8 cellular contexts compared by ENCODE assay signal in the genomic region with DNA sequence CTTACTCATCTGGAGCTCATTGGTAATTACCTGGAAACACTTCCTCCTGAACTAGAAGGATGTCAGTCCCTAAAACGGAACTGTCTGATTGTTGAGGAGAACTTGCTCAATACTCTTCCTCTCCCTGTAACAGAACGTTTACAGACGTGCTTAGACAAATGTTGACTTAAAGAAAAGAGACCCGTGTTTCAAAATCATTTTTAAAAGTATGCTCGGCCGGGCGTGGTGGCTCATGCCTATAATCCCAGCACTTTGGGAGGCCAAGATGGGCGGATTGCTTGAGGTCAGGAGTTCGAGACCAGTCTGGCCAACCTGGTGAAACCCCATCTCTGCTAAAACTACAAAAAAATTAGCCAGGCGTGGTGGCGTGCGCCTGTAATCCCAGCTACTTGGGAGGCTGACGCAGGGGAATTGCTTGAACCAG. TPM values are rescaled to one million over a fixed set of nuclear protein-coding genes. Genes with fewer than 3 reads are reported as not detected.
DNase-seq lines count a peak whose midpoint lies in the region; ATAC-seq, FAIRE-seq and TF ChIP-seq lines count a peak whose summit lies in the region.
"Not testable (repeated sequence)": the region's sequence is repeated elsewhere in the genome, so short reads cannot be mapped to it uniquely, and the experiment has no call there.

No MANE protein-coding gene starts in this region.

- H3K4me2 ChIP-seq in A549: peak overlapping the region; percentile 3; the same call in 1 of the 3 replicates

- H3K9me3 ChIP-seq in A549; naive thymus-derived CD4-positive, alpha-beta T cell (ENCODE audit: control insufficient read depth in 2 of 3, low read length in 3 of 3): not testable (repeated sequence)

- TF ChIP-seq POLR2A in A549 (IDR thresholded peaks at IDR 0.05; ENCODE audit: low read length): not testable (repeated sequence)

- not testable (repeated sequence) for H3K4me3 ChIP-seq in A549; naive thymus-derived CD4-positive, alpha-beta T cell (ENCODE audit: low read length)

- H3K36me3 ChIP-seq in naive thymus-derived CD4-positive, alpha-beta T cell (ENCODE audit: control insufficient read depth in 2 of 3, insufficient read depth in 3 of 3, low read length in 3 of 3): not testable (repeated sequence)

- H3K4me1 ChIP-seq in A549: peaks cover 13% of the 10 kb centered on the region; the same call in 2 of the 3 replicates
- H3K4me1 ChIP-seq in naive thymus-derived CD4-positive, alpha-beta T cell (ENCODE audit: control insufficient read depth in 2 of 2, insufficient read depth in 2 of 2, low read length in 2 of 2): peaks cover 0 to 19% of the 10 kb centered on the region in 2 donors

- DNase-seq in A549 (ENCODE audit: low read depth in 1 of 2, low spot score in 1 of 2) (peak in 1 of 2 experiments; percentile 39), HuH-7 (ENCODE audit: low spot score) (peak; percentile 22), NOMO-1 treated with DMSO at 0.1 percent for 48 hours (lab: John Stamatoyannopoulos, UW; ENCODE audit: unreplicated experiment) (peak; percentile 90), SKM-1 treated with dmso at 0.1 percent for 144 hours (lab: John Stamatoyannopoulos, UW; ENCODE audit: unreplicated experiment) (peak; percentile 83), iris pigment epithelial cell (ENCODE audit: low read depth) (peak; percentile 54)
- DNase-seq in activated CD4-positive, alpha-beta memory T cell treated with anti-CD3 and anti-CD28 coated beads for 36 hours; naive thymus-derived CD4-positive, alpha-beta T cell: not testable (repeated sequence)

- POLR2A ChIA-PET in A549 (lab: Yijun Ruan, JAX): not testable (repeated sequence)
- POLR2A ChIA-PET in activated CD4-positive, alpha-beta memory T cell treated with anti-CD3 and anti-CD28 coated beads for 36 hours (lab: Charles Lee): interaction anchor here (1.4 to 2.2 kb wide), 2 partner anchors 11 to 16 kb away, joined by 5 to 7 read pairs; no protein-coding TSS in a partner anchor
- POLR2A ChIA-PET in naive thymus-derived CD4-positive, alpha-beta T cell (lab: Charles Lee): interaction anchor here (0.6 to 26.1 kb wide), 4 partner anchors 8 to 171 kb away, joined by 4 to 834 read pairs (median 247); a partner anchor contains a TSS

- H3K27me3 ChIP-seq in naive thymus-derived CD4-positive, alpha-beta T cell (ENCODE audit: control insufficient read depth in 2 of 2, insufficient read depth in 2 of 2, low read length in 2 of 2): not testable (repeated sequence)

- H3K27me3 Mint-ChIP-seq in activated CD4-positive, alpha-beta memory T cell treated with anti-CD3 and anti-CD28 coated beads for 36 hours; activated naive CD8-positive, alpha-beta T cell; naive thymus-derived CD4-positive, alpha-beta T cell: not testable (repeated sequence)

- H3K36me3 Mint-ChIP-seq in activated CD4-positive, alpha-beta memory T cell treated with anti-CD3 and anti-CD28 coated beads for 36 hours: peaks cover 30% of the 10 kb centered on the region
- H3K36me3 Mint-ChIP-seq in activated naive CD8-positive, alpha-beta T cell: peaks cover 26% of the 10 kb centered on the region
- H3K36me3 Mint-ChIP-seq in naive thymus-derived CD4-positive, alpha-beta T cell: peaks cover 0 to 27% (median 15%) of the 10 kb centered on the region in 5 donors

- CTCF ChIA-PET in A549 (lab: Yijun Ruan, JAX): interaction anchor here (2.1 kb wide), 1 partner anchor 170 kb away, joined by 9 read pairs; no protein-coding TSS in a partner anchor
- CTCF ChIA-PET in activated CD4-positive, alpha-beta memory T cell treated with anti-CD3 and anti-CD28 coated beads for 36 hours (lab: Charles Lee): interaction anchor here (0.8 to 1.1 kb wide), 2 partner anchors 10 to 30 kb away, joined by 3 to 4 read pairs; no protein-coding TSS in a partner anchor
- CTCF ChIA-PET in naive thymus-derived CD4-positive, alpha-beta T cell (lab: Charles Lee): interaction anchor here (0.9 to 5.8 kb wide), 3 partner anchors 12 to 109 kb away, joined by 4 to 62 read pairs (median 4); no protein-coding TSS in a partner anchor

- not testable (repeated sequence) for FAIRE-seq in A549 (lab: Jason Lieb, UNC)

- intact Hi-C loops in activated CD4-positive, alpha-beta memory T cell treated with anti-CD3 and anti-CD28 coated beads for 36 hours (cut with micrococcal nuclease); naive thymus-derived CD4-positive, alpha-beta T cell (cut with micrococcal nuclease): not testable (repeated sequence)

- peaks cover 84% of the 10 kb centered on the region for H3K4me1 Mint-ChIP-seq in activated CD4-positive, alpha-beta memory T cell treated with anti-CD3 and anti-CD28 coated beads for 36 hours (ENCODE audit: low read depth)
- peaks cover 80% of the 10 kb centered on the region for H3K4me1 Mint-ChIP-seq in activated naive CD8-positive, alpha-beta T cell (ENCODE audit: low read depth)
- H3K4me1 Mint-ChIP-seq in naive thymus-derived CD4-positive, alpha-beta T cell: peaks cover 34 to 95% (median 87%) of the 10 kb centered on the region in 7 donors

- TF ChIP-seq EP300 in A549 (IDR thresholded peaks at IDR 0.05): not testable (repeated sequence)

- H3K27ac ChIP-seq in A549; naive thymus-derived CD4-positive, alpha-beta T cell (ENCODE audit: low read depth, low read length): not testable (repeated sequence)

- H3K27ac Mint-ChIP-seq in activated CD4-positive, alpha-beta memory T cell treated with anti-CD3 and anti-CD28 coated beads for 36 hours: peak overlapping the region; percentile 59
- peak overlapping the region; percentile 64 for H3K27ac Mint-ChIP-seq in activated naive CD8-positive, alpha-beta T cell
- H3K27ac Mint-ChIP-seq in naive thymus-derived CD4-positive, alpha-beta T cell: peak overlapping the region in 7 of 9 donors; percentile 6 to 86 (median 58)

- TF ChIP-seq CTCF in A549 (IDR thresholded peaks at IDR 0.05): not testable (repeated sequence)

- H3K9me3 Mint-ChIP-seq in activated CD4-positive, alpha-beta memory T cell treated with anti-CD3 and anti-CD28 coated beads for 36 hours; activated naive CD8-positive, alpha-beta T cell (ENCODE audit: low read depth); naive thymus-derived CD4-positive, alpha-beta T cell: not testable (repeated sequence)

- not testable (repeated sequence) for H3K4me3 Mint-ChIP-seq in activated CD4-positive, alpha-beta memory T cell treated with anti-CD3 and anti-CD28 coated beads for 36 hours; activated naive CD8-positive, alpha-beta T cell; naive thymus-derived CD4-positive, alpha-beta T cell

- 54% methylated on average over 13 of the region's 13 CpGs for WGBS in A549 (ENCODE audit: missing lambda C conversion rate)

- not testable (repeated sequence) for TF ChIP-seq RAD21 in A549 (conservative IDR thresholded peaks at IDR 0.05 in 1 of 2, IDR thresholded peaks at IDR 0.05 in 1 of 2)

- not testable (repeated sequence) for ATAC-seq in A549
- peak; percentile 42 for ATAC-seq in naive thymus-derived CD4-positive, alpha-beta T cell

RNA-seq across cellular contexts. Expression of a gene that starts 40.0 kb away (rescaled TPM):
- polyA plus RNA-seq in A549 (2011; rRNA removed) (14.7 and 15.9 TPM in 2 replicates), A549 (2017; fragmentation: RNase III; extraction: RNeasy Plus Mini Kit Qiagen cat#74134 plus additional on column Dnase treatment) (5.6 to 6.6 TPM (median 6.3 TPM) in 3 replicates)
- polyA plus RNA-seq in A549 (2012; cell fraction: cytosol; rRNA removed): 4.0 and 4.8 TPM in 2 replicates
- 2.8 and 3.6 TPM in 2 replicates for polyA plus RNA-seq in A549 (2012; cell fraction: nucleus; rRNA removed)
- polyA minus RNA-seq in A549 (2011; rRNA and poly(A)+ RNA removed): 10.0 and 10.4 TPM in 2 replicates
- total RNA-seq in activated CD4-positive, alpha-beta memory T cell treated with anti-CD3 and anti-CD28 coated beads for 36 hours: 10 to 100 TPM; 36.4 to 40.4 TPM
- 10 to 100 TPM; 27.1 to 50.5 (median 46.6) TPM for total RNA-seq in naive thymus-derived CD4-positive, alpha-beta T cell
- polyA plus RNA-seq in naive thymus-derived CD4-positive, alpha-beta T cell: 10 to 100 TPM; 14.3 to 16.6 TPM
